34 cellular contexts compared by ENCODE assay signal in the genomic region with DNA sequence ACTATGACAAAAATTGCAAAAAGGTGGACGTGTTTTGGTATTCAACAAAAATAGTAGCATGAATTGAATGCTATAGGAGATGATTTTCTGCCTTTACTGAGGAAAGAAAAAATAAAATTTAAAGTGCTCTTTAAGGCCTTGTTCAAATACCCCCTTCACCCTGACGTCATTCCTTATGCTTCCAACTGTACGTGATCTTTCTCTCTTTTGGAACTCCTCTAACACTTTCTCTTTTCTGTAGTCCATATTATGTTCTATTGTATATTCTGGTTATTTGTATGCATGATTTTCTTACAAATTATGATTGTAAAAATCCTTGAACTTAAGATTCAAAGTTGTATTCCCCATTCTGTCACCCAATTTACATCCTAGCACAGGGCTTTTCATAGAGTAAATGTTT.
"Had no signal": no experiment of that assay in that cellular context is flagged by ENCODE, and none has a peak within 500 bp of the region (broad histone marks: within the 10 kb centered on the region; RNA-seq: fewer than 3 reads in every experiment).

No MANE protein-coding gene starts in this region.

- H3K4me3 ChIP-seq: MG63 had no signal

- H3K36me3 ChIP-seq: MG63 had no signal

- DNase-seq: Karpas-422, Kasumi-1, MG63, MM.1S, MV-4-11, NCI-H1048, NCI-H1092, NCI-H1092 treated with DMSO at 0.1 percent for 48 hours, NCI-H1105, NCI-H1105 treated with DMSO at 0.1 percent for 48 hours, NCI-H1417, NCI-H1417 treated with DMSO at 0.1 percent for 48 hours, NCI-H1436, NCI-H1436 treated with DMSO at 0.1 percent for 48 hours, NCI-H146, NCI-H1694, NCI-H1694 treated with DMSO at 0.1 percent for 48 hours, NCI-H187, NCI-H187 treated with DMSO at 0.1 percent for 48 hours, NCI-H1930, NCI-H2029, NCI-H2029 treated with DMSO at 0.1 percent for 48 hours, NCI-H2081, NCI-H2081 treated with DMSO at 0.1 percent for 48 hours, NCI-H2107, NCI-H2171, NCI-H2171 treated with DMSO at 0.1 percent for 48 hours, NCI-H2227 treated with DMSO at 0.1 percent for 48 hours, NCI-H226, NCI-H345, NCI-H446, NCI-H446 treated with DMSO at 0.1 percent for 48 hours, NCI-H510A, NCI-H510A treated with DMSO at 0.1 percent for 48 hours had no signal

- H3K9me3 ChIP-seq: MG63 had no signal

- H3K27me3 ChIP-seq: MG63 had no signal
